In the genomic region with DNA sequence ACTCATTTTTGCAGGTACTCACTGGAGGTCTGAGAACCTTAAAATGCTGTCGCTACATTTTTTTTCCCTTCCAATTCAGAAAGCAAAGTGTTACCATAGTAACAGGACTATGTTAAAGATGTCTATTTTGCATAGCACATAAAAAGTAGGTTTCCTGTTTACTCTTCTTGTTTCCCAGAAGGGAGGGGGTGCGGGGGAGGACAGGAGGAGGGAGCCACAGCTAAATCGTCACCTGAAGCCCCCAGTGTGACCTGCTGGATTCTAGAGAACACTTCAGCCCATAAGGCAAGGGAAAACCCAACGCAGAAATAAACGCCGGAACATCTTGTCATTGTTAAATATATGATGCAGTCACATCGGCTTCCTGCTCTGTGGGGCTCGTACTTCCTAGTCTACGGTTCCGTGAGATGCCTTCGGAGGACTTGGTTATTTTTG, we compare ENCODE assay signal across 1 cellular context.
TF ChIP-seq lines count a peak whose summit lies in the region.

No MANE protein-coding gene starts in this region.

TF ChIP-seq in GM12878, 131 proteins besides CTCF, POLR2A, EP300 and RAD21 (continued from another document):
- TF ChIP-seq, protein P1, sequence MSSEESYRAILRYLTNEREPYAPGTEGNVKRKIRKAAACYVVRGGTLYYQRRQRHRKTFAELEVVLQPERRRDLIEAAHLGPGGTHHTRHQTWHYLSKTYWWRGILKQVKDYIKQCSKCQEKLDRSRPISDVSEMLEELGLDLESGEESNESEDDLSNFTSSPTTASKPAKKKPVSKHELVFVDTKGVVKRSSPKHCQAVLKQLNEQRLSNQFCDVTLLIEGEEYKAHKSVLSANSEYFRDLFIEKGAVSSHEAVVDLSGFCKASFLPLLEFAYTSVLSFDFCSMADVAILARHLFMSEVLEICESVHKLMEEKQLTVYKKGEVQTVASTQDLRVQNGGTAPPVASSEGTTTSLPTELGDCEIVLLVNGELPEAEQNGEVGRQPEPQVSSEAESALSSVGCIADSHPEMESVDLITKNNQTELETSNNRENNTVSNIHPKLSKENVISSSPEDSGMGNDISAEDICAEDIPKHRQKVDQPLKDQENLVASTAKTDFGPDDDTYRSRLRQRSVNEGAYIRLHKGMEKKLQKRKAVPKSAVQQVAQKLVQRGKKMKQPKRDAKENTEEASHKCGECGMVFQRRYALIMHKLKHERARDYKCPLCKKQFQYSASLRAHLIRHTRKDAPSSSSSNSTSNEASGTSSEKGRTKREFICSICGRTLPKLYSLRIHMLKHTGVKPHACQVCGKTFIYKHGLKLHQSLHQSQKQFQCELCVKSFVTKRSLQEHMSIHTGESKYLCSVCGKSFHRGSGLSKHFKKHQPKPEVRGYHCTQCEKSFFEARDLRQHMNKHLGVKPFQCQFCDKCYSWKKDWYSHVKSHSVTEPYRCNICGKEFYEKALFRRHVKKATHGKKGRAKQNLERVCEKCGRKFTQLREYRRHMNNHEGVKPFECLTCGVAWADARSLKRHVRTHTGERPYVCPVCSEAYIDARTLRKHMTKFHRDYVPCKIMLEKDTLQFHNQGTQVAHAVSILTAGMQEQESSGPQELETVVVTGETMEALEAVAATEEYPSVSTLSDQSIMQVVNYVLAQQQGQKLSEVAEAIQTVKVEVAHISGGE (CRISPR knock-in tag; IDR thresholded peaks at IDR 0.05), result no peak
- TF ChIP-seq NFYA (IDR thresholded peaks at IDR 0.05; ENCODE audit: borderline replicate concordance, low read depth, low read length) (no peak), CEBPB (IDR thresholded peaks at IDR 0.05; ENCODE audit: borderline replicate concordance in 1 of 2, low read depth in 2 of 2, low read length in 2 of 2) (no peak), MTA2 (IDR thresholded peaks at IDR 0.05; ENCODE audit: low read depth) (no peak), BMI1 (IDR thresholded peaks at IDR 0.05; ENCODE audit: borderline replicate concordance) (peak; percentile 77), YBX1 (IDR thresholded peaks at IDR 0.05) (no peak), IKZF2 (IDR thresholded peaks at IDR 0.05) (no peak), ASH2L (IDR thresholded peaks at IDR 0.05; ENCODE audit: borderline replicate concordance, low read depth) (no peak)
- TF ChIP-seq, protein P2, sequence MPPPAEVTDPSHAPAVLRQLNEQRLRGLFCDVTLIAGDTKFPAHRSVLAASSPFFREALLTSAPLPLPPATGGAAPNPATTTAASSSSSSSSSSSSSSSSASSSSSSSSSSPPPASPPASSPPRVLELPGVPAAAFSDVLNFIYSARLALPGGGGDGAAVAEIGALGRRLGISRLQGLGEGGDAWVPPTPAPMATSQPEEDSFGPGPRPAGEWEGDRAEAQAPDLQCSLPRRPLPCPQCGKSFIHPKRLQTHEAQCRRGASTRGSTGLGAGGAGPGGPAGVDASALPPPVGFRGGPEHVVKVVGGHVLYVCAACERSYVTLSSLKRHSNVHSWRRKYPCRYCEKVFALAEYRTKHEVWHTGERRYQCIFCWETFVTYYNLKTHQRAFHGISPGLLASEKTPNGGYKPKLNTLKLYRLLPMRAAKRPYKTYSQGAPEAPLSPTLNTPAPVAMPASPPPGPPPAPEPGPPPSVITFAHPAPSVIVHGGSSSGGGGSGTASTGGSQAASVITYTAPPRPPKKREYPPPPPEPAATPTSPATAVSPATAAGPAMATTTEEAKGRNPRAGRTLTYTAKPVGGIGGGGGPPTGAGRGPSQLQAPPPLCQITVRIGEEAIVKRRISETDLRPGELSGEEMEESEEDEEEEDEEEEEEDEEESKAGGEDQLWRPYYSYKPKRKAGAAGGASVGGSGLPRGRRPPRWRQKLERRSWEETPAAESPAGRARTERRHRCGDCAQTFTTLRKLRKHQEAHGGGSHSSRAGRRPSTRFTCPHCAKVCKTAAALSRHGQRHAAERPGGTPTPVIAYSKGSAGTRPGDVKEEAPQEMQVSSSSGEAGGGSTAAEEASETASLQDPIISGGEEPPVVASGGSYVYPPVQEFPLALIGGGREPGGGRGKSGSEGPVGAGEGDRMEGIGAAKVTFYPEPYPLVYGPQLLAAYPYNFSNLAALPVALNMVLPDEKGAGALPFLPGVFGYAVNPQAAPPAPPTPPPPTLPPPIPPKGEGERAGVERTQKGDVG (CRISPR knock-in tag; IDR thresholded peaks at IDR 0.05), result no peak
- TF ChIP-seq, protein P3, sequence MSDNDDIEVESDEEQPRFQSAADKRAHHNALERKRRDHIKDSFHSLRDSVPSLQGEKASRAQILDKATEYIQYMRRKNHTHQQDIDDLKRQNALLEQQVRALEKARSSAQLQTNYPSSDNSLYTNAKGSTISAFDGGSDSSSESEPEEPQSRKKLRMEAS (IDR thresholded peaks at IDR 0.05; ENCODE audit: low read depth, low read length), result no peak
